ENCODE assay signal across 31 cellular contexts in the genomic region with DNA sequence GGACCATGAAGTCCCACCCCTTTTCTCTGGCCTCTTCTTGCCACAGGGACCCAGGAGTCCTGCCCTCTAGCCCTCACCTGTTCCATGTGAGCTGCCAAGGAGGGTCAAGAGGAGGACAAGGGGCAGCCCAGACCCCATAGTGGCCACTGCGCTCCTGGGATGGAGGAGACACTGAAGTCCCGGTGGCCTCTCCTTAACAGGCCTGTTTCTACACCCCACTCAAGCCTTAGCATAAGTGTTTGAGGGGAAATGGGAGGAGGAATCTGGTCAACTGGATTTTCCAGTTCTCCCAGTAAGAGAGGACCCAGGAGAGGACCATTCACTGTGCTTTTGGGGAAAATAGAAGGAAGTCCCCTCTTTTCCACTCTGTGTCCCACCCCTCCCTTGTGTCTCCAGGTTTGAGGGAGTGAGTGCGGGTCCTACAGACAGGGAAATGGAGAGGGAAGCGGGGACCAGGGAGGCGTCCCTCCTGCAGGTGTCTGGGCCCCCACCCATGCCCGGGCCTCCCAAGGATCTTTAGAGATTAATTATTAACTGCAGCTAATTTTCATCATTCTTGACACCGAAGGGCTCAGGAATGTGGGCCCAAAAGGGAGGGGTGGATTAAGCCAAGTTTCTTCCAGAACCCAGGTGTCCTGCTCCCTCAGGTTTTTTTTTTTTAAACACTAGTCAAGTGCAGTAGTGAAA. TPM values are rescaled to one million over a fixed set of nuclear protein-coding genes. Genes with fewer than 3 reads are reported as not detected.
A peak's percentile ranks its signal among the peaks of the same experiment; 100 is the strongest.
DNase-seq lines count a peak whose midpoint lies in the region; ATAC-seq and TF ChIP-seq lines count a peak whose summit lies in the region.
"Had no signal": no experiment of that assay in that cellular context is flagged by ENCODE, and none has a peak within 500 bp of the region (broad histone marks: within the 10 kb centered on the region; RNA-seq: fewer than 3 reads in every experiment).

A gene (minus strand): TSS at position 212 of the 687 bp plus-strand sequence. CDS start 74 bp downstream, at position 138.

- peaks cover 25% of the 10 kb centered on the region for H3K36me3 Mint-ChIP-seq in Calu3 (ENCODE audit: insufficient read depth, unreplicated experiment)

- peak within 1 kb of the TSS; percentile 96 for H3K27ac Mint-ChIP-seq in Calu3 (ENCODE audit: unreplicated experiment)
- H3K27ac Mint-ChIP-seq: activated naive CD8-positive, alpha-beta T cell treated with anti-CD3 and anti-CD28 coated beads, Interleukin-2, amount 10 ng/mL, durations not matched to agents 7 days and 5 days had no signal

- WGBS in lung, 2 donors, result 66 to 84% methylated on average over 7 of the region's 7 CpGs
- 84% methylated on average over 7 of the region's 7 CpGs for WGBS in suprapubic skin

- no peak for TF ChIP-seq EP300 in suprapubic skin (IDR thresholded peaks at IDR 0.05)

- BruUV-seq in Calu3 (replicated peaks; lab: Mats Ljungman, UMichigan), result no TSS peak

- no peaks in the 10 kb centered on the region for H3K27me3 Mint-ChIP-seq in Calu3 (ENCODE audit: unreplicated experiment)

- no peak for TF ChIP-seq POLR2A in suprapubic skin (IDR thresholded peaks at IDR 0.05)

- H3K9me3 Mint-ChIP-seq in Calu3 (ENCODE audit: low read depth, unreplicated experiment), result peaks cover 4% of the 10 kb centered on the region

- peak within 1 kb of the TSS; percentile 74 for H3K4me3 Mint-ChIP-seq in Calu3 (ENCODE audit: low read depth, unreplicated experiment)
- H3K4me3 Mint-ChIP-seq: activated naive CD8-positive, alpha-beta T cell treated with anti-CD3 and anti-CD28 coated beads, Interleukin-2, amount 10 ng/mL, durations not matched to agents 7 days and 5 days had no signal

- H3K27me3 ChIP-seq in lung (ENCODE audit: control insufficient read depth, insufficient read depth) (no peaks in the 10 kb centered on the region), suprapubic skin (no peaks in the 10 kb centered on the region)
- H3K27me3 ChIP-seq: BLaER1 treated with 17β-estradiol and CSF1 and Interleukin-3, amounts not matched to agents 10 nM and 100 nM; transverse colon had no signal

- CTCF ChIA-PET in Calu3 (lab: Charles Lee), result interaction anchor here (0.7 to 2.5 kb wide), 10 partner anchors 9 to 155 kb away, joined by 3 to 13 read pairs (median 6); no protein-coding TSS in a partner anchor

- H3K36me3 ChIP-seq in lung (ENCODE audit: control insufficient read depth in 2 of 2, insufficient read depth in 2 of 2, low read length in 2 of 2), result no peaks in the 10 kb centered on the region
- no peaks in the 10 kb centered on the region for H3K36me3 ChIP-seq in suprapubic skin
- H3K36me3 ChIP-seq: neutrophil, prostate gland, transverse colon had no signal

- H3K4me3 ChIP-seq in lung (peak within 1 kb of the TSS; percentile 20), suprapubic skin (no peak within 1 kb of the TSS)
- H3K4me3 ChIP-seq: BLaER1 treated with 17β-estradiol and CSF1 and Interleukin-3, amounts not matched to agents 10 nM and 100 nM; GM12878; prostate gland; transverse colon had no signal

- ATAC-seq in lung (ENCODE audit: insufficient read depth, low FRiP score), result peak; percentile 48
- no peak for ATAC-seq in HG02759 (IDR thresholded peaks at IDR 0.05; ENCODE audit: unreplicated experiment)
- ATAC-seq: GM12878, SK-N-SH treated with all-trans-retinoic acid at 6 μM for 48 hours had no signal

- H3K9me3 ChIP-seq in lung (ENCODE audit: control insufficient read depth in 2 of 2, insufficient read depth in 1 of 2, low read length in 1 of 2), result no peaks in the 10 kb centered on the region
- H3K9me3 ChIP-seq in suprapubic skin, result no peaks in the 10 kb centered on the region
- H3K9me3 ChIP-seq: neutrophil, prostate gland had no signal

- H3K4me1 Mint-ChIP-seq in Calu3 (ENCODE audit: low read depth, unreplicated experiment), result peaks cover 67% of the 10 kb centered on the region
- H3K4me1 Mint-ChIP-seq: activated naive CD8-positive, alpha-beta T cell treated with anti-CD3 and anti-CD28 coated beads, Interleukin-2, amount 10 ng/mL, durations not matched to agents 7 days and 5 days had no signal

- TF ChIP-seq CTCF in Calu3 (IDR thresholded peaks at IDR 0.05; ENCODE audit: unreplicated experiment) (no peak), lung (IDR thresholded peaks at IDR 0.05; ENCODE audit: control extremely low read depth, extremely low read depth) (no peak), suprapubic skin (IDR thresholded peaks at IDR 0.05) (no peak)

- H3K27ac ChIP-seq in epithelial cell of prostate (peak within 1 kb of the TSS; percentile 32), lung (ENCODE audit: low read depth in 1 of 2, low read length in 1 of 2) (peak within 1 kb of the TSS in 1 of 2 donors; percentile 90), suprapubic skin (no peak within 1 kb of the TSS), substantia nigra (ENCODE audit: low read depth, low read length, poor library complexity, severe bottlenecking) (no peak within 1 kb of the TSS)
- H3K27ac ChIP-seq: BLaER1 treated with 17β-estradiol and CSF1 and Interleukin-3, amounts not matched to agents 10 nM and 100 nM; neutrophil; prostate gland; transverse colon had no signal

- H3K4me1 ChIP-seq in lung (ENCODE audit: control insufficient read depth in 2 of 2, insufficient read depth in 2 of 2, low read length in 2 of 2), result peaks cover 0 to 8% of the 10 kb centered on the region in 2 donors
- no peaks in the 10 kb centered on the region for H3K4me1 ChIP-seq in suprapubic skin
- H3K4me1 ChIP-seq: BLaER1 treated with 17β-estradiol and CSF1 and Interleukin-3, amounts not matched to agents 10 nM and 100 nM; prostate gland; transverse colon had no signal

- DNase-seq in Calu3, result peak; percentile 79
- no peak for DNase-seq in epithelial cell of prostate (ENCODE audit: low read depth, low spot score)
- peak; percentile 79 for DNase-seq in lung (ENCODE audit: low spot score)
- DNase-seq in renal cortical epithelial cell (ENCODE audit: low read depth), result peak; percentile 76
- DNase-seq in suprapubic skin (ENCODE audit: low spot score in 2 of 2), result no peak
- no peak for DNase-seq in stimulated activated CD4-positive, alpha-beta T cell treated with anti-CD3 and anti-CD28 coated beads, Interleukin-4, amount 100 ng/mL, for 4 hours
- DNase-seq in substantia nigra (lab: John Stamatoyannopoulos, UW), result no peak
- DNase-seq: activated effector memory CD4-positive, alpha-beta T cell treated with anti-CD3 and anti-CD28 coated beads, Interleukin-2, amount 50 U/mL, for 16 hours; activated naive CD8-positive, alpha-beta T cell treated with anti-CD3 and anti-CD28 coated beads, Interleukin-2, amount 10 ng/mL, durations not matched to agents 7 days and 5 days; activated T-cell treated with anti-CD3 and anti-CD28 coated beads, Interleukin-2, amount 50 U/mL, for 1 hour; GOT3; NCI-H1048; NCI-H1694; NCI-H510A; OCI-M1; stimulated activated CD4-positive, alpha-beta T cell treated with anti-CD3 and anti-CD28 coated beads, Interleukin-15, amount 100 ng/mL, for 24 hours; T-helper 2 cell; transverse colon had no signal

- intact Hi-C loops in Calu3 (cut with micrococcal nuclease; ENCODE audit: unreplicated experiment), result loop anchor here (10.0 kb wide), 1 partner anchor 73 kb away; no protein-coding TSS in a partner anchor

RNA-seq across cellular contexts. Expression of the gene that starts here (rescaled TPM):
- total RNA-seq in Calu3 (2022), result 184 and 246 TPM in 2 replicates
- 100 to 1,000 TPM in 1 of 2 donors, 10 to 100 TPM in 1; 65.4 to 374 TPM for total RNA-seq in lung
- polyA plus RNA-seq in lung, result 1,000 to 10,000 TPM in 1 of 2 donors, 100 to 1,000 TPM in 1; 771 to 2,392 TPM
- 1.9 TPM in 1 of 2 replicates, not detected in the other for total RNA-seq in renal cortical epithelial cell
- total RNA-seq in suprapubic skin, result not detected
- total RNA-seq: activated CD8-positive, alpha-beta memory T cell treated with anti-CD3 and anti-CD28 coated beads for 36 hours; activated naive CD8-positive, alpha-beta T cell treated with anti-CD3 and anti-CD28 coated beads, Interleukin-2, amount 10 ng/mL, durations not matched to agents 7 days and 5 days; astrocyte; Daoy; dermis microvascular lymphatic vessel endothelial cell; LHCN-M2; liver; prostate gland; transverse colon had no signal
- polyA plus RNA-seq: AG04450 had no signal

Comparison
In these comparisons a context has a peak if more than half of its experiments do, and no peak if none do; other contexts are left out.
1. RNA of the gene that starts here (total RNA-seq): 65.4 to 374 TPM in lung and 184 to 246 TPM in Calu3; 1.9 TPM in renal cortical epithelial cell and not detected in suprapubic skin; every median in the first group is over 10 times any median in the second.
2. DNase-seq: peak in Calu3 (single experiment), lung (single experiment) and renal cortical epithelial cell (single experiment); none in epithelial cell of prostate (single experiment), suprapubic skin (0 of 2), stimulated activated CD4-positive, alpha-beta T cell treated with anti-CD3 and anti-CD28 coated beads, Interleukin-4, amount 100 ng/mL, for 4 hours (0 of 2) and substantia nigra (0 of 49).